Comparison of ENCODE assay signal across 21 cellular contexts in the genomic region with DNA sequence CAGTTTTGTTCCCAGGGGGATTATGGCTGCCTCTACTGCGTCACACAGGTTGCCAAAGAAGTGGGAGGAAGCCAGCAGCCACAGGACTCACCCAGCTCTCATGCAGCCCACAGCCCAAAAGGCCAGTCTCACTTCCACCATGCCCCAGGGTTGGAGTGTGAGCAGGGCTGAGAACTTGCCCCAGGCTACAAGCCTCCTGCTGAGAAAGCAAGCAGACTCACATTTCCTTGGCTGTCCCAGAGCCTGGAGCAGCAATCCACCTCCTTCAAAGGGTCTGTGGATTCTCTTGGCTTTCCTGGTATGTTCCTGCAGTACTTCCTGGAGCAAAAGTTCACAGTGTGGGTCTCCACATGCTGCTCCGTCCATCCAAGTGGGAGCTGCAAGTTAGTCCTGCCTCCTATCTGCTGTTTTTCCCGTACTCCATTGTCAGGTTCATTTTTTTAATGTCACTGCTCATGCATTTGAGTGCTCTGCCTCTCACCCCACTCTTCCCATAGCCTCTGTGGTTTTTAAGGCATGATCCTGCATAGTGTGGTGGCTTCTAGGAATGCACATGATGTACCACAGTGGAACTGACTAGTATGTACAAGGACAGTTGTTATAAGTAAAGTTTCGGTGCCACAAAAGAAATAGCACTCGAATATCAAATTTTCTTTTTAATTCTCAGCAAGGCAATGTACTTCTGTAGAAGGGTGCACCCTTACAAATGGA. TPM values are rescaled to one million over a fixed set of nuclear protein-coding genes. Genes with fewer than 3 reads are reported as not detected.
DNase-seq lines count a peak whose midpoint lies in the region; ATAC-seq lines count a peak whose summit lies in the region.
"Had no signal": no experiment of that assay in that cellular context is flagged by ENCODE, and none has a peak within 500 bp of the region (broad histone marks: within the 10 kb centered on the region; RNA-seq: fewer than 3 reads in every experiment).

No MANE protein-coding gene starts in this region.

- H3K4me1 Mint-ChIP-seq in memory B cell, result no peaks in the 10 kb centered on the region
- H3K4me1 Mint-ChIP-seq: CD14-positive monocyte, mesothelial cell of epicardium had no signal

- ATAC-seq in memory B cell (ENCODE audit: low read depth) (peak; percentile 17), GM21515 (IDR thresholded peaks at IDR 0.05; ENCODE audit: unreplicated experiment) (no peak), left cardiac atrium (no peak)
- ATAC-seq: natural killer cell treated with Interleukin-12 subunit alpha and Interleukin-12 subunit beta and Interleukin-15 and Interleukin-18, amount 100 ng/mL, for 72 hours had no signal

- peak overlapping the region in 6 of 11 experiments; percentile 18 to 53 (median 34); a peak in 11 of 22 replicates for H3K4me2 ChIP-seq in BLaER1 treated with 17β-estradiol and CSF1 and Interleukin-3, amounts not matched to agents 10 nM and 100 nM

- H3K27me3 Mint-ChIP-seq in memory B cell, result peaks cover 22% of the 10 kb centered on the region

- peaks cover 0 to 2% (median 0%) of the 10 kb centered on the region in 11 experiments; a peak in 3 of 22 replicates for H3K27me3 ChIP-seq in BLaER1 treated with 17β-estradiol and CSF1 and Interleukin-3, amounts not matched to agents 10 nM and 100 nM
- H3K27me3 ChIP-seq: uterus had no signal

- peaks cover 0 to 13% (median 7%) of the 10 kb centered on the region in 10 experiments; a peak in 10 of 20 replicates for H3K4me1 ChIP-seq in BLaER1 treated with 17β-estradiol and CSF1 and Interleukin-3, amounts not matched to agents 10 nM and 100 nM
- H3K4me1 ChIP-seq: suprapubic skin, uterus had no signal

- H3K27ac Mint-ChIP-seq in memory B cell, result no peak overlapping the region
- H3K27ac Mint-ChIP-seq: activated naive CD8-positive, alpha-beta T cell; CD14-positive monocyte; mesothelial cell of epicardium; natural killer cell treated with Interleukin-12 subunit alpha and Interleukin-12 subunit beta and Interleukin-15 and Interleukin-18, amount 100 ng/mL, for 72 hours had no signal

- H3K4me3 ChIP-seq in BLaER1 treated with 17β-estradiol and CSF1 and Interleukin-3, amounts not matched to agents 10 nM and 100 nM, result no peak overlapping the region
- H3K4me3 ChIP-seq: suprapubic skin, uterus had no signal

- H4K20me1 ChIP-seq in BLaER1 treated with 17β-estradiol and CSF1 and Interleukin-3, amounts not matched to agents 10 nM and 100 nM, result no peaks in the 10 kb centered on the region

- no peaks in the 10 kb centered on the region for H3K9me3 Mint-ChIP-seq in memory B cell
- H3K9me3 Mint-ChIP-seq: natural killer cell treated with Interleukin-12 subunit alpha and Interleukin-12 subunit beta and Interleukin-15 and Interleukin-18, amount 100 ng/mL, for 72 hours had no signal

- H3K27ac ChIP-seq in BLaER1 treated with 17β-estradiol and CSF1 and Interleukin-3, amounts not matched to agents 10 nM and 100 nM, result no peak overlapping the region
- H3K27ac ChIP-seq: suprapubic skin, uterus, WERI-Rb-1 had no signal

- H3K9me3 ChIP-seq in BLaER1 treated with 17β-estradiol and CSF1 and Interleukin-3, amounts not matched to agents 10 nM and 100 nM (replicated peaks in 1 of 11), result peaks cover 12 to 33% (median 17%) of the 10 kb centered on the region in 11 experiments; a peak in 20 of 22 replicates
- H3K9me3 ChIP-seq: suprapubic skin, uterus had no signal

- intact Hi-C loops in left cardiac atrium (cut with DNase I), result loop anchor here in 1 of 2 donors (10.0 kb wide), 1 partner anchor 334 kb away; no protein-coding TSS in a partner anchor

- no peak overlapping the region for H3K9ac ChIP-seq in BLaER1 treated with 17β-estradiol and CSF1 and Interleukin-3, amounts not matched to agents 10 nM and 100 nM

- H3K4me3 Mint-ChIP-seq in memory B cell, result no peak overlapping the region
- H3K4me3 Mint-ChIP-seq: activated naive CD8-positive, alpha-beta T cell; CD14-positive monocyte; mesothelial cell of epicardium; natural killer cell treated with Interleukin-12 subunit alpha and Interleukin-12 subunit beta and Interleukin-15 and Interleukin-18, amount 100 ng/mL, for 72 hours had no signal

- peak; percentile 35 for DNase-seq in LHCN-M2 (ENCODE audit: low read depth)
- DNase-seq in brain pericyte (ENCODE audit: low read depth, low spot score), result peak; percentile 53
- DNase-seq in memory B cell (ENCODE audit: low spot score in 2 of 2), result no peak
- no peak for DNase-seq in OCI-M2 (lab: John Stamatoyannopoulos, UW; ENCODE audit: unreplicated experiment)
- no peak for DNase-seq in NCI-H187 (lab: John Stamatoyannopoulos, UW)
- DNase-seq in left cardiac atrium, result no peak
- DNase-seq: activated CD4-positive, alpha-beta T cell treated with anti-CD3 and anti-CD28 coated beads, Interleukin-2, amount 50 U/mL, for 1 hour; effector CD4-positive, alpha-beta T cell; kidney glomerular epithelial cell; NCI-H1105 treated with DMSO at 0.1 percent for 48 hours; NCI-H2107; T-helper 2 cell; uterus; WERI-Rb-1 had no signal

- H3K36me3 Mint-ChIP-seq in memory B cell, result no peaks in the 10 kb centered on the region
- H3K36me3 Mint-ChIP-seq: activated naive CD8-positive, alpha-beta T cell; CD14-positive monocyte; mesothelial cell of epicardium; natural killer cell treated with Interleukin-12 subunit alpha and Interleukin-12 subunit beta and Interleukin-15 and Interleukin-18, amount 100 ng/mL, for 72 hours had no signal

- H3K36me3 ChIP-seq in BLaER1 treated with 17β-estradiol and CSF1 and Interleukin-3, amounts not matched to agents 10 nM and 100 nM, result no peaks in the 10 kb centered on the region
- H3K36me3 ChIP-seq: suprapubic skin, uterus, WERI-Rb-1 had no signal

RNA-seq across cellular contexts. Expression of a gene that starts 56.2 kb away (rescaled TPM):
- total RNA-seq in LHCN-M2 (2014; rRNA removed), result 22.8 and 30.7 TPM in 2 replicates
- polyA plus RNA-seq in LHCN-M2 (2012), result 17.6 TPM
- total RNA-seq in left cardiac atrium, result 10 to 100 TPM; 34.8 to 45.5 TPM

Comparison
In these comparisons a context has a peak if more than half of its experiments do, and no peak if none do; other contexts are left out.
1. DNase-seq: peak in LHCN-M2 (single experiment) and brain pericyte (single experiment); none in memory B cell (0 of 2), OCI-M2 (single experiment), NCI-H187 (0 of 2) and left cardiac atrium (single experiment).